In the genomic region with DNA sequence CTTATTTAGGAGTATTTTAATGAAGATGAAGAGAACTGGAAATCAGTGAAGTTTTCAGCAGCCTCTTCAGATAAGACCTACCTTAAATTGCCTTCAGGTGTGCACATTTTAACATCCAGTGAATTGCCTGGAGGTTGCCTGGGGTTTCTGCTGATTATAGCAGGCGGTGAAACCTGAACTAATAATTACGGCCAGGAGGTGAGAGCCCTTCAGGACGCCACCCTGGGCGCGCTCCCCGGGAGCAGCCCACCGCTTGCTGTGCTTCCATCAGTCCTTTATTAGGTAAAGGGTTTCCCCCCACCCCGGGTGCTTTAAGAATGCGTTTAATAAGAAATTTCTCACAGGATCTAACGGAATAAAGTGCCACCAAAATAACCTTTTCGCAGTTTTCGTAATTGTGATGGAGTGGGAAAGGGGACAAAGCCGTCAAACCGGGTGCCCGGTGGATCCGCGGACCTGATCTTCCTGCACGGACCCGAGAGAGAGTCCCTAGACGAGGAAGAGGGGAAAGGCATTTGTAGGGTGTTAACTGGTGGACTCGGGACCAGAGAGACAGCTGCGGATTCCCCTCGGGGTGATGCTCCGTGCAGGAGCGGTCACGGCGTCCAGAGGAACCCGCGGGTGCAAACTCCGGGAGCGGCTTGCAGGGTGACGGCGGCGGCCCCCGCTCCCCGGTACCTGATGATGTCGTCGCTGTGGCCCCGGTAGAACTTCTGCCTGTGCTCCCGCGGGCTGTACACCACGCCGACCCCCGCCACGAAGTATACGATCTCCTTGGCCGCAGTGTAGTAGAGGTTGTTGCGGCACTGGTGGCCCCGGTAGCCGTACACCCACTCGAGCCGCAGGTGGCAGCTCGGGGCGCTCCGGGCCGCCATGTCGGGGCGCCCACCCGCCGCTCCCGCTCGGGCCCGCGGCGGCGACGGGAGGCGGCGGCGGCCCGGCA, we compare ENCODE assay signal across 8 cellular contexts. TPM values are rescaled to one million over a fixed set of nuclear protein-coding genes. Genes with fewer than 3 reads are reported as not detected.
DNase-seq lines count a peak whose midpoint lies in the region; TF ChIP-seq lines count a peak whose summit lies in the region.

No MANE protein-coding gene starts in this region.

- TF ChIP-seq EP300 in esophagus muscularis mucosa (IDR thresholded peaks at IDR 0.05) = no peak

- H3K27me3 ChIP-seq in esophagus muscularis mucosa = no peaks in the 10 kb centered on the region

- peak overlapping the region; percentile 89 to 97 (median 94) for H3K4me3 Mint-ChIP-seq in IgD-negative memory B cell
- peak overlapping the region; percentile 76 to 81 (median 81) for H3K4me3 Mint-ChIP-seq in nephron

- H3K4me1 ChIP-seq in esophagus muscularis mucosa (peaks cover 13 to 27% (median 15%) of the 10 kb centered on the region in 4 donors), urinary bladder (ENCODE audit: insufficient read depth) (no peaks in the 10 kb centered on the region)

- peak; percentile 48 for DNase-seq in NCI-H1694 treated with DMSO at 0.1 percent for 48 hours (lab: John Stamatoyannopoulos, UW)
- no peak for DNase-seq in NCI-H1694 (lab: John Stamatoyannopoulos, UW)
- peak; percentile 23 to 41 for DNase-seq in activated CD4-positive, alpha-beta T cell treated with anti-CD3 and anti-CD28 coated beads, Interleukin-2, amount 50 U/mL, for 48 hours
- DNase-seq in esophagus muscularis mucosa (ENCODE audit: extremely low spot score) = no peak
- DNase-seq in NOMO-1 (lab: John Stamatoyannopoulos, UW; ENCODE audit: unreplicated experiment in 2 of 2) = no peak

- intact Hi-C loops in esophagus muscularis mucosa (cut with DNase I) = loop anchor here (5.0 kb wide), 2 partner anchors 35 to 125 kb away; no protein-coding TSS in a partner anchor

- H3K27ac ChIP-seq in esophagus muscularis mucosa (replicated peaks in 1 of 4) = peak overlapping the region; percentile 86 to 91 (median 88)
- no peak overlapping the region for H3K27ac ChIP-seq in urinary bladder (ENCODE audit: low read depth)

- TF ChIP-seq POLR2A in esophagus muscularis mucosa (IDR thresholded peaks at IDR 0.05; ENCODE audit: low read depth) = no peak

- no peaks in the 10 kb centered on the region for H3K9me3 ChIP-seq in esophagus muscularis mucosa

- H3K9me3 Mint-ChIP-seq in IgD-negative memory B cell (no peaks in the 10 kb centered on the region), nephron (no peaks in the 10 kb centered on the region)

- H3K27ac Mint-ChIP-seq in IgD-negative memory B cell = peak overlapping the region; percentile 80 to 94 (median 93)
- no peak overlapping the region for H3K27ac Mint-ChIP-seq in nephron

- H3K4me3 ChIP-seq in esophagus muscularis mucosa (peak overlapping the region; percentile 68 to 90 (median 82)), urinary bladder (ENCODE audit: low read depth, low read length) (peak overlapping the region; percentile 57)

- H3K36me3 ChIP-seq in esophagus muscularis mucosa = no peaks in the 10 kb centered on the region
- no peaks in the 10 kb centered on the region for H3K36me3 ChIP-seq in urinary bladder (ENCODE audit: insufficient read depth)

- H3K4me1 Mint-ChIP-seq in IgD-negative memory B cell (peaks cover 4 to 18% (median 13%) of the 10 kb centered on the region in 3 donors), nephron (no peaks in the 10 kb centered on the region)

- TF ChIP-seq CTCF in esophagus muscularis mucosa (IDR thresholded peaks at IDR 0.05) (no peak), nephron (IDR thresholded peaks at IDR 0.05; ENCODE audit: unreplicated experiment in 3 of 3) (no peak)

- peaks cover 2% of the 10 kb centered on the region for H3K36me3 Mint-ChIP-seq in IgD-negative memory B cell
- no peaks in the 10 kb centered on the region for H3K36me3 Mint-ChIP-seq in nephron (ENCODE audit: low read depth)

- H3K27me3 Mint-ChIP-seq in IgD-negative memory B cell = no peaks in the 10 kb centered on the region
- peaks cover 61% of the 10 kb centered on the region for H3K27me3 Mint-ChIP-seq in nephron (ENCODE audit: low read depth)

- WGBS in esophagus muscularis mucosa = 7% methylated on average over 33 of the region's 71 CpGs
- 2% methylated on average over 71 of the region's 71 CpGs for WGBS in urinary bladder

RNA-seq across cellular contexts. Expression of a gene that starts 0.9 kb away (rescaled TPM):
- 0.61 TPM for polyA plus RNA-seq in IgD-negative memory B cell
- 1 to 10 TPM; 2.7 to 3.7 (median 3.7) TPM for total RNA-seq in esophagus muscularis mucosa
- 7.0 TPM for total RNA-seq in urinary bladder
- polyA plus RNA-seq in urinary bladder = 0.60 TPM

RNA-seq across cellular contexts. Expression of a gene that starts 32.6 kb away (rescaled TPM):
- polyA plus RNA-seq in IgD-negative memory B cell = 2.2 TPM
- 10 to 100 TPM; 16.4 to 29.9 (median 23.7) TPM for total RNA-seq in esophagus muscularis mucosa
- 35.8 TPM for total RNA-seq in urinary bladder
- 23.2 TPM for polyA plus RNA-seq in urinary bladder

Comparison
In these comparisons a context has a peak if more than half of its experiments do, and no peak if none do; other contexts are left out.
1. DNase-seq: peak in NCI-H1694 treated with DMSO at 0.1 percent for 48 hours (single experiment) and activated CD4-positive, alpha-beta T cell treated with anti-CD3 and anti-CD28 coated beads, Interleukin-2, amount 50 U/mL, for 48 hours (2 of 2); none in NCI-H1694 (single experiment), esophagus muscularis mucosa (single experiment) and NOMO-1 (0 of 2).
2. H3K27ac Mint-ChIP-seq: peak in IgD-negative memory B cell (3 of 3); none in nephron (0 of 3).